In genomic region chr2:96151595-96152300, GRCh38 we compare ENCODE assay signal across 23 cellular contexts. TPM values are rescaled to one million over a fixed set of nuclear protein-coding genes. Genes with fewer than 3 reads are reported as not detected.
DNase-seq lines count a peak whose midpoint lies in the region; ATAC-seq, FAIRE-seq and TF ChIP-seq lines count a peak whose summit lies in the region.
"Had no signal": no experiment of that assay in that cellular context is flagged by ENCODE, and none has a peak within 500 bp of the region (broad histone marks: within the 10 kb centered on the region; RNA-seq: fewer than 3 reads in every experiment).

No MANE protein-coding gene starts in this region.

- H2AFZ ChIP-seq in astrocyte (ENCODE audit: low read depth, low read length) (no peak overlapping the region), mesenchymal stem cell (ENCODE audit: low read depth, low read length) (no peak overlapping the region)

- H3K4me1 ChIP-seq in CD8-positive, alpha-beta T cell (ENCODE audit: insufficient read depth, low read length), result peaks cover 72% of the 10 kb centered on the region
- H3K4me1 ChIP-seq in astrocyte (ENCODE audit: insufficient read depth, low read length) (peaks cover 21% of the 10 kb centered on the region), mesenchymal stem cell (ENCODE audit: control insufficient read depth, insufficient read depth, low read depth, low read length) (peaks cover 11% of the 10 kb centered on the region)
- H3K4me1 ChIP-seq: HAP-1, uterus had no signal

- no peak overlapping the region for H2AK5ac ChIP-seq in mesenchymal stem cell (ENCODE audit: low read length, severe bottlenecking)

- 89% methylated on average over 9 of the region's 9 CpGs for WGBS in mesenchymal stem cell

- H3K14ac ChIP-seq in mesenchymal stem cell (ENCODE audit: low read length in 2 of 2), result no peak overlapping the region

- H3K27me3 ChIP-seq in CD8-positive, alpha-beta T cell (ENCODE audit: insufficient read depth, low read length), result no peaks in the 10 kb centered on the region
- no peaks in the 10 kb centered on the region for H3K27me3 ChIP-seq in astrocyte (ENCODE audit: insufficient read depth, low read length)
- H3K27me3 ChIP-seq in mesenchymal stem cell (ENCODE audit: control insufficient read depth in 1 of 2, insufficient read depth in 1 of 2, low read length in 2 of 2), result peaks cover 5 to 18% of the 10 kb centered on the region in 2 experiments
- H3K27me3 ChIP-seq: brain microvascular endothelial cell, uterus had no signal

- H3K23ac ChIP-seq in mesenchymal stem cell (ENCODE audit: low read length in 2 of 2), result no peak overlapping the region

- intact Hi-C loops in activated CD4-positive, alpha-beta T cell treated with anti-CD3 and anti-CD28 coated beads, Interleukin-2, amount 10 ng/mL, durations not matched to agents 24 days and 14 days (cut with micrococcal nuclease), result no loop called here
- intact Hi-C loops in CD8-positive, alpha-beta T cell (cut with DNase I, micrococcal nuclease), result no loop called here

- DNase-seq in activated CD4-positive, alpha-beta T cell treated with anti-CD3 and anti-CD28 coated beads, Interleukin-2, amount 10 ng/mL, durations not matched to agents 24 days and 14 days, result peak; percentile 55
- DNase-seq in activated CD4-positive, alpha-beta T cell treated with anti-CD3 and anti-CD28 coated beads for 48 hours, result no peak
- no peak for DNase-seq in CD8-positive, alpha-beta T cell
- no peak for DNase-seq in astrocyte (ENCODE audit: low read depth)
- no peak for DNase-seq in neural crest cell (ENCODE audit: low read depth, low spot score)
- no peak for DNase-seq in mesenchymal stem cell
- no peak for DNase-seq in occipital lobe (lab: John Stamatoyannopoulos, UW)
- DNase-seq in NCI-H446 (lab: John Stamatoyannopoulos, UW), result no peak
- DNase-seq: ACHN; activated naive CD4-positive, alpha-beta T cell; brain microvascular endothelial cell; EL; IMR-90; NCI-H2029 treated with DMSO at 0.1 percent for 48 hours; SHP77 treated with DMSO at 0.1 percent for 48 hours; uterus had no signal

- no peak overlapping the region for H2BK15ac ChIP-seq in mesenchymal stem cell (ENCODE audit: low read depth, poor library complexity, severe bottlenecking)

- no peak overlapping the region for H3K9ac ChIP-seq in astrocyte (ENCODE audit: low read length)
- no peak overlapping the region for H3K9ac ChIP-seq in mesenchymal stem cell (ENCODE audit: low read length)

- no peaks in the 10 kb centered on the region for H3K9me3 ChIP-seq in CD8-positive, alpha-beta T cell (ENCODE audit: low read length)
- H3K9me3 ChIP-seq in astrocyte (ENCODE audit: insufficient read depth, low read depth, low read length) (no peaks in the 10 kb centered on the region), mesenchymal stem cell (ENCODE audit: control insufficient read depth, low read length) (no peaks in the 10 kb centered on the region)
- H3K9me3 ChIP-seq: HAP-1, uterus had no signal

- H3K4me2 ChIP-seq in astrocyte (ENCODE audit: low read length) (no peak overlapping the region), mesenchymal stem cell (ENCODE audit: low read length, poor library complexity, severe bottlenecking) (no peak overlapping the region)

- H4K91ac ChIP-seq in mesenchymal stem cell (ENCODE audit: low read length), result no peak overlapping the region

- H3K4me3 Mint-ChIP-seq in activated CD4-positive, alpha-beta T cell treated with anti-CD3 and anti-CD28 coated beads, Interleukin-2, amount 10 ng/mL, durations not matched to agents 24 days and 14 days, result no peak overlapping the region
- no peak overlapping the region for H3K4me3 Mint-ChIP-seq in CD8-positive, alpha-beta T cell
- H3K4me3 Mint-ChIP-seq in astrocyte (ENCODE audit: unreplicated experiment) (peak overlapping the region; percentile 11), neural crest cell (no peak overlapping the region)

- no peaks in the 10 kb centered on the region for H3K27me3 Mint-ChIP-seq in activated CD4-positive, alpha-beta T cell treated with anti-CD3 and anti-CD28 coated beads, Interleukin-2, amount 10 ng/mL, durations not matched to agents 24 days and 14 days
- H3K27me3 Mint-ChIP-seq in CD8-positive, alpha-beta T cell (ENCODE audit: low read depth), result no peaks in the 10 kb centered on the region
- H3K27me3 Mint-ChIP-seq in astrocyte (ENCODE audit: low read depth, unreplicated experiment) (peaks cover 57% of the 10 kb centered on the region), neural crest cell (ENCODE audit: low read depth) (peaks cover 17% of the 10 kb centered on the region)

- H3K27ac ChIP-seq in CD8-positive, alpha-beta T cell (ENCODE audit: low read depth, low read length), result no peak overlapping the region
- H3K27ac ChIP-seq in astrocyte (ENCODE audit: low read depth, low read length), result no peak overlapping the region
- H3K27ac ChIP-seq in mesenchymal stem cell (ENCODE audit: low read length, poor library complexity, severe bottlenecking), result no peak overlapping the region
- H3K27ac ChIP-seq: brain microvascular endothelial cell, uterus had no signal

- no peak overlapping the region for H4K8ac ChIP-seq in mesenchymal stem cell (ENCODE audit: low read length)

- no peak overlapping the region for H3K4ac ChIP-seq in mesenchymal stem cell (ENCODE audit: low read depth in 1 of 2, low read length in 2 of 2)

- H2BK12ac ChIP-seq in mesenchymal stem cell (ENCODE audit: low read length in 2 of 2), result no peak overlapping the region

- H3K4me3 ChIP-seq in CD8-positive, alpha-beta T cell (ENCODE audit: low read depth, low read length), result no peak overlapping the region
- no peak overlapping the region for H3K4me3 ChIP-seq in astrocyte (ENCODE audit: insufficient read depth, low read depth, low read length)
- no peak overlapping the region for H3K4me3 ChIP-seq in mesenchymal stem cell (ENCODE audit: insufficient read depth in 1 of 2, low read depth in 1 of 2, low read length in 2 of 2)
- H3K4me3 ChIP-seq: HAP-1, uterus had no signal

- no peak overlapping the region for H3K18ac ChIP-seq in mesenchymal stem cell (ENCODE audit: low read depth in 1 of 2, low read length in 2 of 2)

- H3K79me1 ChIP-seq in mesenchymal stem cell (replicated peaks; ENCODE audit: low read length, poor library complexity, severe bottlenecking), result no peaks in the 10 kb centered on the region

- no peaks in the 10 kb centered on the region for H4K20me1 ChIP-seq in astrocyte (ENCODE audit: insufficient read depth, low read length)

- CTCF ChIA-PET in CD8-positive, alpha-beta T cell (lab: Charles Lee), result interaction anchor here (0.8 to 22.6 kb wide), 5 partner anchors 8 to 21 kb away, joined by 3 to 775 read pairs (median 6); partner anchors contain the start of gene ASTL

- no peaks in the 10 kb centered on the region for H3K9me3 Mint-ChIP-seq in activated CD4-positive, alpha-beta T cell treated with anti-CD3 and anti-CD28 coated beads, Interleukin-2, amount 10 ng/mL, durations not matched to agents 24 days and 14 days
- no peaks in the 10 kb centered on the region for H3K9me3 Mint-ChIP-seq in CD8-positive, alpha-beta T cell
- H3K9me3 Mint-ChIP-seq in astrocyte (ENCODE audit: unreplicated experiment), result peaks cover under 1% of the 10 kb centered on the region
- H3K9me3 Mint-ChIP-seq in neural crest cell, result no peaks in the 10 kb centered on the region

- no peaks in the 10 kb centered on the region for H3K79me2 ChIP-seq in astrocyte (ENCODE audit: insufficient read depth, low read length)

- no peak overlapping the region for H2BK5ac ChIP-seq in mesenchymal stem cell (ENCODE audit: low read depth, low read length, poor library complexity, severe bottlenecking)

- H3K4me1 Mint-ChIP-seq in activated CD4-positive, alpha-beta T cell treated with anti-CD3 and anti-CD28 coated beads, Interleukin-2, amount 10 ng/mL, durations not matched to agents 24 days and 14 days, result peaks cover 66% of the 10 kb centered on the region
- peaks cover 81% of the 10 kb centered on the region for H3K4me1 Mint-ChIP-seq in CD8-positive, alpha-beta T cell (ENCODE audit: low read depth)
- H3K4me1 Mint-ChIP-seq in astrocyte (ENCODE audit: low read depth, unreplicated experiment), result peaks cover 4% of the 10 kb centered on the region
- peaks cover 28% of the 10 kb centered on the region for H3K4me1 Mint-ChIP-seq in neural crest cell

- TF ChIP-seq CTCF in CD8-positive, alpha-beta T cell (IDR thresholded peaks at IDR 0.05), result no peak
- TF ChIP-seq CTCF in astrocyte (IDR thresholded peaks at IDR 0.05; ENCODE audit: insufficient read depth, low read depth, low read length) (no peak), neural crest cell (conservative IDR thresholded peaks at IDR 0.05) (no peak)

- no peak overlapping the region for H2BK120ac ChIP-seq in mesenchymal stem cell (ENCODE audit: low read depth, low read length)

- H3K36me3 Mint-ChIP-seq in activated CD4-positive, alpha-beta T cell treated with anti-CD3 and anti-CD28 coated beads, Interleukin-2, amount 10 ng/mL, durations not matched to agents 24 days and 14 days (ENCODE audit: low read depth), result no peaks in the 10 kb centered on the region
- H3K36me3 Mint-ChIP-seq in CD8-positive, alpha-beta T cell, result no peaks in the 10 kb centered on the region
- H3K36me3 Mint-ChIP-seq in astrocyte (ENCODE audit: low read depth, unreplicated experiment), result no peaks in the 10 kb centered on the region
- H3K36me3 Mint-ChIP-seq in neural crest cell (ENCODE audit: low read depth), result no peaks in the 10 kb centered on the region

- H3K27ac Mint-ChIP-seq in activated CD4-positive, alpha-beta T cell treated with anti-CD3 and anti-CD28 coated beads, Interleukin-2, amount 10 ng/mL, durations not matched to agents 24 days and 14 days, result peak overlapping the region; percentile 58
- H3K27ac Mint-ChIP-seq in CD8-positive, alpha-beta T cell, result peak overlapping the region; percentile 1
- H3K27ac Mint-ChIP-seq in astrocyte (ENCODE audit: unreplicated experiment) (no peak overlapping the region), neural crest cell (ENCODE audit: unreplicated experiment) (peak overlapping the region; percentile 27)

- ATAC-seq in CD8-positive, alpha-beta T cell, result no peak
- ATAC-seq: esophagus mucosa had no signal

- no peak for FAIRE-seq in astrocyte (lab: Jason Lieb, UNC)

- H3K36me3 ChIP-seq in CD8-positive, alpha-beta T cell (ENCODE audit: insufficient read depth, low read length), result no peaks in the 10 kb centered on the region
- H3K36me3 ChIP-seq in astrocyte (ENCODE audit: insufficient read depth, low read length), result no peaks in the 10 kb centered on the region
- H3K36me3 ChIP-seq in mesenchymal stem cell (ENCODE audit: control insufficient read depth in 1 of 2, insufficient read depth in 2 of 2, low read depth in 1 of 2, low read length in 2 of 2), result no peaks in the 10 kb centered on the region
- H3K36me3 ChIP-seq: brain microvascular endothelial cell, HAP-1, uterus had no signal

- POLR2A ChIA-PET in CD8-positive, alpha-beta T cell (lab: Charles Lee), result interaction anchor here (1.0 to 8.5 kb wide), 2 partner anchors 11 kb away, joined by 8 to 83 read pairs; no protein-coding TSS in a partner anchor

RNA-seq across cellular contexts. Expression of gene DUSP2, which starts 6.5 kb away (rescaled TPM):
- 436 and 445 TPM in 2 replicates for total RNA-seq in activated CD4-positive, alpha-beta T cell treated with anti-CD3 and anti-CD28 coated beads, Interleukin-2, amount 10 ng/mL, durations not matched to agents 24 days and 14 days
- total RNA-seq in CD8-positive, alpha-beta T cell, result 1,000 to 10,000 TPM; 1,304 to 1,350 TPM
- 0.84 and 0.95 TPM in 2 replicates for total RNA-seq in astrocyte
- total RNA-seq in neural crest cell, result 1.0 and 1.1 TPM in 2 replicates
- 0.08 TPM for polyA plus RNA-seq in mesenchymal stem cell (2013, experiment 1 of 2)
- polyA plus RNA-seq in mesenchymal stem cell (2013, experiment 2 of 2), result 0.11 TPM
- total RNA-seq in occipital lobe, result 7.3 TPM

RNA-seq across cellular contexts. Expression of gene ASTL, which starts 13.4 kb away (rescaled TPM):
- total RNA-seq in activated CD4-positive, alpha-beta T cell treated with anti-CD3 and anti-CD28 coated beads, Interleukin-2, amount 10 ng/mL, durations not matched to agents 24 days and 14 days, result 2.4 and 3.4 TPM in 2 replicates
- total RNA-seq in CD8-positive, alpha-beta T cell, result 10 to 100 TPM; 16.6 to 17.5 TPM
- total RNA-seq in astrocyte, result not detected in 2 replicates
- total RNA-seq in neural crest cell, result not detected in 2 replicates
- polyA plus RNA-seq in mesenchymal stem cell (2013, experiment 1 of 2), result not detected
- not detected for polyA plus RNA-seq in mesenchymal stem cell (2013, experiment 2 of 2)
- total RNA-seq in occipital lobe, result not detected
- total RNA-seq: dermis microvascular lymphatic vessel endothelial cell, IMR-90, lung microvascular endothelial cell, NCI-H460, renal cortical epithelial cell, uterus had no signal
- polyA plus RNA-seq: IMR-90, neural cell had no signal

RNA-seq across cellular contexts. Expression of gene ADRA2B, which starts 35.4 kb away (rescaled TPM):
- total RNA-seq in activated CD4-positive, alpha-beta T cell treated with anti-CD3 and anti-CD28 coated beads, Interleukin-2, amount 10 ng/mL, durations not matched to agents 24 days and 14 days, result 0.21 TPM in 2 replicates
- 1 to 10 TPM; 2.0 TPM for total RNA-seq in CD8-positive, alpha-beta T cell
- total RNA-seq in astrocyte, result not detected in 2 replicates
- total RNA-seq in neural crest cell, result 0.79 and 0.82 TPM in 2 replicates
- not detected for polyA plus RNA-seq in mesenchymal stem cell (2013, experiment 1 of 2)
- 0.01 TPM for polyA plus RNA-seq in mesenchymal stem cell (2013, experiment 2 of 2)
- total RNA-seq in occipital lobe, result not detected
- total RNA-seq: esophagus mucosa, IMR-90, lung microvascular endothelial cell, NCI-H460, renal cortical epithelial cell had no signal
- polyA plus RNA-seq: IMR-90, neural cell had no signal

RNA-seq across cellular contexts. Expression of gene STARD7, which starts 56.9 kb away (rescaled TPM):
- total RNA-seq in activated CD4-positive, alpha-beta T cell treated with anti-CD3 and anti-CD28 coated beads, Interleukin-2, amount 10 ng/mL, durations not matched to agents 24 days and 14 days, result 212 and 217 TPM in 2 replicates
- total RNA-seq in CD8-positive, alpha-beta T cell, result 10 to 100 TPM; 75.3 to 85.1 TPM
- total RNA-seq in astrocyte (101 and 103 TPM in 2 replicates), neural crest cell (178 and 186 TPM in 2 replicates), occipital lobe (165 TPM)
- 43.7 TPM for polyA plus RNA-seq in mesenchymal stem cell (2013, experiment 1 of 2)
- 44.3 TPM for polyA plus RNA-seq in mesenchymal stem cell (2013, experiment 2 of 2)

Comparison
In these comparisons a context has a peak if more than half of its experiments do, and no peak if none do; other contexts are left out.
1. RNA of gene DUSP2, which starts 6.5 kb away (total RNA-seq): 1,304 to 1,350 TPM in CD8-positive, alpha-beta T cell and 436 to 445 TPM in activated CD4-positive, alpha-beta T cell treated with anti-CD3 and anti-CD28 coated beads, Interleukin-2, amount 10 ng/mL, durations not matched to agents 24 days and 14 days; 7.3 TPM in occipital lobe (single experiment), 1.0 to 1.1 TPM in neural crest cell and 0.84 to 0.95 TPM in astrocyte; every median in the first group is over 10 times any median in the second.